In genomic region chr12:1530592-1531159, GRCh38 we compare ENCODE assay signal across 9 cellular contexts.
DNase-seq lines count a peak whose midpoint lies in the region; ATAC-seq and TF ChIP-seq lines count a peak whose summit lies in the region.
"Had no signal": no experiment of that assay in that cellular context is flagged by ENCODE, and none has a peak within 500 bp of the region (broad histone marks: within the 10 kb centered on the region; RNA-seq: fewer than 3 reads in every experiment).

No MANE protein-coding gene starts in this region.

- DNase-seq in GM12865 (ENCODE audit: low read depth) = peak; percentile 26
- peak; percentile 23 for DNase-seq in RPMI8226
- no peak for DNase-seq in right cardiac atrium
- no peak for DNase-seq in skeletal muscle cell (ENCODE audit: low read depth)
- DNase-seq in hepatic stellate cell (ENCODE audit: low spot score) = no peak
- DNase-seq in NCI-H187 (lab: John Stamatoyannopoulos, UW) = no peak
- no peak for DNase-seq in activated CD4-positive, alpha-beta T cell treated with anti-CD3 and anti-CD28 coated beads, Interleukin-2, amount 50 U/mL, for 4 hours
- no peak for DNase-seq in NCI-H1105 (lab: John Stamatoyannopoulos, UW)
- DNase-seq: effector CD4-positive, alpha-beta T cell had no signal

- H3K27me3 ChIP-seq in right cardiac atrium (ENCODE audit: control insufficient read depth, insufficient read depth) = no peaks in the 10 kb centered on the region

- H3K4me3 ChIP-seq in GM12865 (ENCODE audit: low read depth, low read length) (peak overlapping the region; percentile 66), right cardiac atrium (ENCODE audit: low read length) (peak overlapping the region; percentile 93), skeletal muscle cell (ENCODE audit: low read depth, low read length) (peak overlapping the region; percentile 72)

- no peaks in the 10 kb centered on the region for H3K9me3 ChIP-seq in right cardiac atrium (ENCODE audit: control insufficient read depth, low read length)

- intact Hi-C loops in right cardiac atrium (cut with DNase I) = no loop called here

- no peaks in the 10 kb centered on the region for H3K4me1 ChIP-seq in right cardiac atrium (ENCODE audit: control insufficient read depth, insufficient read depth, low read length)

- TF ChIP-seq CTCF in GM12865 (IDR thresholded peaks at IDR 0.05; ENCODE audit: insufficient read depth, low read depth, low read length, missing control alignments) = no peak

- WGBS in right cardiac atrium = 1% methylated on average over 99 of the region's 99 CpGs

- ATAC-seq in right cardiac atrium = no peak

- no peak overlapping the region for H3K27ac ChIP-seq in right cardiac atrium (ENCODE audit: low read length)

Comparison
In these comparisons a context has a peak if more than half of its experiments do, and no peak if none do; other contexts are left out.
1. DNase-seq: peak in GM12865 (single experiment) and RPMI8226 (single experiment); none in right cardiac atrium (0 of 3), skeletal muscle cell (single experiment), hepatic stellate cell (single experiment), NCI-H187 (0 of 2), activated CD4-positive, alpha-beta T cell treated with anti-CD3 and anti-CD28 coated beads, Interleukin-2, amount 50 U/mL, for 4 hours (0 of 2) and NCI-H1105 (single experiment).
2. Peak in every context shown above with its lines, with median percentiles within 50 percentile points of each other: H3K4me3 ChIP-seq.